ENCODE assay signal across 36 cellular contexts in the genomic region with DNA sequence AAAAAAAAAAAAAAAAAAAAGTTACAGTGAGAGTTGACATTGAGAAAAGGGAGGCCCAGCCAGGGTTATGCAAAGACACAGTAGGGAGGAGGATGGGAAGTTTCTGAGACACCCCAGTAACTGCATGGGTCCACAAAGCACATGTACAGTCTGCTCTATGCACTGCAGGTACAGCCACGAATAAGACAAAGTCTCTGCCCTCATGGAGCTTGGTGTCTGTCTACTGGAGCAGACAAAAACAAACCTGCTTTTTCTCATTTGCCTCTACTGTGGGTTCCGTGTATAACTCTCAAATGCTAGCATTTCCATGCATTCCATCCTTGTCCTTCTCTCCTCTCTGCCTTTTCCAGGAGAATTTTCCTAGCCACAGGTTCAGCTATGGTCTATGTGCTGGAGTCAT.
"Had no signal": no experiment of that assay in that cellular context is flagged by ENCODE, and none has a peak within 500 bp of the region (broad histone marks: within the 10 kb centered on the region; RNA-seq: fewer than 3 reads in every experiment).

No MANE protein-coding gene starts in this region.

- H3K4me1 Mint-ChIP-seq: activated CD4-positive, alpha-beta T cell treated with anti-CD3 and anti-CD28 coated beads, Interleukin-2, amount 10 ng/mL, durations not matched to agents 24 days and 14 days had no signal

- H3K36me3 ChIP-seq: adrenal gland, brain microvascular endothelial cell, breast epithelium had no signal

- H3K9me3 ChIP-seq: adrenal gland, body of pancreas, breast epithelium had no signal

- H3K27me3 Mint-ChIP-seq: activated B cell treated with CpG ODN at 0.5 μM for 24 hours; activated CD4-positive, alpha-beta memory T cell treated with anti-CD3 and anti-CD28 coated beads for 36 hours; activated CD4-positive, alpha-beta T cell treated with anti-CD3 and anti-CD28 coated beads, Interleukin-2, amount 10 ng/mL, durations not matched to agents 24 days and 14 days; activated CD8-positive, alpha-beta T cell treated with anti-CD3 and anti-CD28 coated beads for 36 hours; activated naive CD8-positive, alpha-beta T cell treated with anti-CD3 and anti-CD28 coated beads for 36 hours; activated T-helper 17 cell treated with anti-CD3 and anti-CD28 coated beads, Interleukin-2, amount 50 U/mL, for 72 hours had no signal

- DNase-seq: activated B cell treated with CpG ODN at 0.5 μM for 24 hours; activated CD4-positive, alpha-beta memory T cell treated with anti-CD3 and anti-CD28 coated beads for 36 hours; activated CD4-positive, alpha-beta T cell treated with anti-CD3 and anti-CD28 coated beads for 4 hours; activated CD4-positive, alpha-beta T cell treated with anti-CD3 and anti-CD28 coated beads, Interleukin-2, amount 10 ng/mL, durations not matched to agents 24 days and 14 days; activated CD4-positive, alpha-beta T cell treated with anti-CD3 and anti-CD28 coated beads, Interleukin-2, amount 50 U/mL, for 1 hour; activated CD4-positive, alpha-beta T cell treated with anti-CD3 and anti-CD28 coated beads, Interleukin-2, amount 50 U/mL, for 4 hours; activated CD4-positive, CD25-positive, alpha-beta regulatory T cell treated with anti-CD3 and anti-CD28 coated beads, Interleukin-2, amount 50 U/mL, for 72 hours; activated CD8-positive, alpha-beta memory T cell treated with anti-CD3 and anti-CD28 coated beads, Interleukin-2, amount 50 U/mL, for 4 hours; activated CD8-positive, alpha-beta T cell treated with anti-CD3 and anti-CD28 coated beads for 36 hours; activated effector memory CD4-positive, alpha-beta T cell treated with anti-CD3 and anti-CD28 coated beads, Interleukin-2, amount 50 U/mL, for 16 hours; activated gamma-delta T cell treated with Interleukin-2 at 50 U/mL for 16 hours; activated naive CD4-positive, alpha-beta T cell; activated naive CD4-positive, alpha-beta T cell treated with anti-CD3 and anti-CD28 coated beads for 36 hours; activated naive CD4-positive, alpha-beta T cell treated with anti-CD3 and anti-CD28 coated beads, Interleukin-2, amount 50 U/mL, for 16 hours; activated naive CD8-positive, alpha-beta T cell treated with anti-CD3 and anti-CD28 coated beads for 36 hours; activated T-cell treated with anti-CD3 and anti-CD28 coated beads for 4 hours; activated T-cell treated with anti-CD3 and anti-CD28 coated beads, Interleukin-2, amount 50 U/mL, for 1 hour; activated T-cell treated with anti-CD3 and anti-CD28 coated beads, Interleukin-2, amount 50 U/mL, for 4 hours; activated T-cell treated with anti-CD3 and anti-CD28 coated beads, Interleukin-2, amount 50 U/mL, for 72 hours; adrenal gland; amniotic stem cell; aorta; body of pancreas; brain microvascular endothelial cell; central memory CD4-positive, alpha-beta T cell; T-helper 2 cell; T-helper 9 cell had no signal

- H3K4me3 Mint-ChIP-seq: activated B cell treated with CpG ODN at 0.5 μM for 24 hours; activated CD4-positive, alpha-beta memory T cell treated with anti-CD3 and anti-CD28 coated beads for 36 hours; activated CD4-positive, alpha-beta T cell treated with anti-CD3 and anti-CD28 coated beads, Interleukin-2, amount 10 ng/mL, durations not matched to agents 24 days and 14 days; activated CD8-positive, alpha-beta T cell treated with anti-CD3 and anti-CD28 coated beads for 36 hours; activated naive CD4-positive, alpha-beta T cell treated with anti-CD3 and anti-CD28 coated beads for 36 hours; activated naive CD8-positive, alpha-beta T cell treated with anti-CD3 and anti-CD28 coated beads for 36 hours; activated T-cell treated with anti-CD3 and anti-CD28 coated beads, Interleukin-2, amount 50 U/mL, for 4 hours; activated T-cell treated with anti-CD3 and anti-CD28 coated beads, Interleukin-2, amount 50 U/mL, for 72 hours; activated T-helper 1 cell treated with anti-CD3 and anti-CD28 coated beads, Interleukin-12 subunit alpha, Interleukin-12 subunit beta, Interleukin-2, Interleukin-4 antibody, amounts not matched to agents 30 ng/mL and 10 ng/mL and 1 ng/mL, durations not matched to agents 14 hours and 24 hours and 36 hours; activated T-helper 17 cell treated with anti-CD3 and anti-CD28 coated beads, Interleukin-2, amount 50 U/mL, for 72 hours; T-helper 1 cell treated with Interleukin-12 subunit alpha and Interleukin-12 subunit beta and Interleukin-4 antibody, amounts not matched to agents 30 μg/mL and 1 μg/mL, for 36 hours; T-helper 2 cell treated with Interferon-gamma antibody and Interleukin-4, amounts not matched to agents 5 μg/mL and 100 μg/mL, for 36 hours had no signal

- H3K4me3 ChIP-seq: adrenal gland, body of pancreas, breast epithelium had no signal

- ATAC-seq: activated CD8-positive, alpha-beta T cell treated with anti-CD3 and anti-CD28 coated beads for 36 hours; activated naive CD4-positive, alpha-beta T cell treated with anti-CD3 and anti-CD28 coated beads, Interleukin-2, amount 50 U/mL, for 72 hours; activated T-cell treated with anti-CD3 and anti-CD28 coated beads, Interleukin-2, amount 50 U/mL, for 4 hours; activated T-cell treated with anti-CD3 and anti-CD28 coated beads, Interleukin-2, amount 50 U/mL, for 72 hours; activated T-helper 17 cell treated with anti-CD3 and anti-CD28 coated beads, Interleukin-2, amount 50 U/mL, for 72 hours; body of pancreas had no signal

- H3K4me1 ChIP-seq: adrenal gland, body of pancreas, breast epithelium had no signal

- H3K27ac ChIP-seq: adrenal gland, body of pancreas, brain microvascular endothelial cell, breast epithelium, VCaP had no signal

- FAIRE-seq: astrocyte, TTC549 had no signal

- H3K27ac Mint-ChIP-seq: activated B cell treated with CpG ODN at 0.5 μM for 24 hours; activated CD4-positive, alpha-beta memory T cell treated with anti-CD3 and anti-CD28 coated beads for 36 hours; activated CD4-positive, alpha-beta T cell treated with anti-CD3 and anti-CD28 coated beads, Interleukin-2, amount 10 ng/mL, durations not matched to agents 24 days and 14 days; activated CD8-positive, alpha-beta T cell treated with anti-CD3 and anti-CD28 coated beads for 36 hours; activated naive CD4-positive, alpha-beta T cell treated with anti-CD3 and anti-CD28 coated beads for 36 hours; activated naive CD4-positive, alpha-beta T cell treated with anti-CD3 and anti-CD28 coated beads, Interleukin-2, amount 50 U/mL, for 72 hours; activated naive CD8-positive, alpha-beta T cell treated with anti-CD3 and anti-CD28 coated beads for 36 hours; activated T-cell treated with anti-CD3 and anti-CD28 coated beads, Interleukin-2, amount 50 U/mL, for 72 hours; activated T-helper 1 cell treated with anti-CD3 and anti-CD28 coated beads, Interleukin-12 subunit alpha, Interleukin-12 subunit beta, Interleukin-2, Interleukin-4 antibody, amounts not matched to agents 30 ng/mL and 10 ng/mL and 1 ng/mL, durations not matched to agents 14 hours and 24 hours and 36 hours; activated T-helper 17 cell treated with anti-CD3 and anti-CD28 coated beads, Interleukin-2, amount 50 U/mL, for 72 hours; T-helper 1 cell treated with Interleukin-12 subunit alpha and Interleukin-12 subunit beta and Interleukin-4 antibody, amounts not matched to agents 30 μg/mL and 1 μg/mL, for 36 hours; T-helper 2 cell treated with Interferon-gamma antibody and Interleukin-4, amounts not matched to agents 5 μg/mL and 100 μg/mL, for 36 hours had no signal

- H3K27me3 ChIP-seq: adrenal gland, body of pancreas, brain microvascular endothelial cell, breast epithelium had no signal
